6 cellular contexts compared by ENCODE assay signal in the genomic region with DNA sequence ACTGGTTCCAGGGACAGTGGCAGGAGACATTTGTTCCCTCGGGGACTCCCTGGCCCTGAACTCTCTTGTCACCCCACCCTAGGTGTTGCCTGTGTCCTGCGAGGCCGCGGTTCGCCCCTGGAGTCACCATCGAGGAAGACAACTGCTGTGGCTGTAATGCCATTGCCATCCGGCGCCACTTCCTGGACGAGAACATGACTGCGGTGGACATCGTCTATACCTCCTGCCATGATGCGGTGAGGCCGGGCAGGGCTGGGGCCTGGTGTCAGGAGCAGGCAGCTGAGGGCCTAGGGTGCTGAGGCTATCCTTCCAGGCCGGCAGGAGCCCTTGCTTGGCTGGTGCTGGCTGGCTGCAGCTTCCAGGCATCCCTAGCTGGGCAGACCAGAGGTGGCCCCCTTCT. TPM values are rescaled to one million over a fixed set of nuclear protein-coding genes. Genes with fewer than 3 reads are reported as not detected.
"Had no signal": no experiment of that assay in that cellular context is flagged by ENCODE, and none has a peak within 500 bp of the region (broad histone marks: within the 10 kb centered on the region; RNA-seq: fewer than 3 reads in every experiment).

No MANE protein-coding gene starts in this region.

- FAIRE-seq: HepG2, HTR-8/SVneo, K562 had no signal

- H3K4me3 ChIP-seq: K562 had no signal

- H3K27ac ChIP-seq: HL-60 had no signal

- DNase-seq: IMR-90 had no signal

RNA-seq across cellular contexts. Expression of a gene that starts 17.7 kb away (rescaled TPM):
- polyA plus RNA-seq: IgD-negative memory B cell had no signal

RNA-seq across cellular contexts. Expression of a gene that starts 54.6 kb away (rescaled TPM):
- polyA plus RNA-seq: IgD-negative memory B cell had no signal
